2 cellular contexts compared by ENCODE assay signal in genomic region chr22:37205046-37205445, GRCh38.
TF ChIP-seq lines count a peak whose summit lies in the region.

No MANE protein-coding gene starts in this region.

TF ChIP-seq in SK-N-SH, 30 proteins besides CTCF, POLR2A, EP300 and RAD21:
- TF ChIP-seq, protein P1, sequence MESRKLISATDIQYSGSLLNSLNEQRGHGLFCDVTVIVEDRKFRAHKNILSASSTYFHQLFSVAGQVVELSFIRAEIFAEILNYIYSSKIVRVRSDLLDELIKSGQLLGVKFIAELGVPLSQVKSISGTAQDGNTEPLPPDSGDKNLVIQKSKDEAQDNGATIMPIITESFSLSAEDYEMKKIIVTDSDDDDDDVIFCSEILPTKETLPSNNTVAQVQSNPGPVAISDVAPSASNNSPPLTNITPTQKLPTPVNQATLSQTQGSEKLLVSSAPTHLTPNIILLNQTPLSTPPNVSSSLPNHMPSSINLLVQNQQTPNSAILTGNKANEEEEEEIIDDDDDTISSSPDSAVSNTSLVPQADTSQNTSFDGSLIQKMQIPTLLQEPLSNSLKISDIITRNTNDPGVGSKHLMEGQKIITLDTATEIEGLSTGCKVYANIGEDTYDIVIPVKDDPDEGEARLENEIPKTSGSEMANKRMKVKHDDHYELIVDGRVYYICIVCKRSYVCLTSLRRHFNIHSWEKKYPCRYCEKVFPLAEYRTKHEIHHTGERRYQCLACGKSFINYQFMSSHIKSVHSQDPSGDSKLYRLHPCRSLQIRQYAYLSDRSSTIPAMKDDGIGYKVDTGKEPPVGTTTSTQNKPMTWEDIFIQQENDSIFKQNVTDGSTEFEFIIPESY (IDR thresholded peaks at IDR 0.05; ENCODE audit: borderline replicate concordance, low read depth) = no peak
- TF ChIP-seq ELF1 (IDR thresholded peaks at IDR 0.05) (no peak), RFX5 (IDR thresholded peaks at IDR 0.05; ENCODE audit: low read length) (no peak), RXRA (IDR thresholded peaks at IDR 0.05; ENCODE audit: borderline replicate concordance, low read depth) (no peak), TCF12 (IDR thresholded peaks at IDR 0.05) (no peak), GATA2 (CRISPR knock-in tag; IDR thresholded peaks at IDR 0.05) (no peak), TAF1 (IDR thresholded peaks at IDR 0.05; ENCODE audit: borderline replicate concordance, low read depth, low read length) (no peak), EZH2phosphoT487 (IDR thresholded peaks at IDR 0.05; ENCODE audit: borderline replicate concordance, low read depth) (no peak), NFIC (IDR thresholded peaks at IDR 0.05; ENCODE audit: borderline replicate concordance) (no peak), USF2 (IDR thresholded peaks at IDR 0.05; ENCODE audit: borderline replicate concordance, low read depth, low read length) (no peak), FOSL2 (IDR thresholded peaks at IDR 0.05; ENCODE audit: borderline replicate concordance, low read depth) (no peak), MXI1 (IDR thresholded peaks at IDR 0.05; ENCODE audit: low read depth, low read length) (no peak)
- TF ChIP-seq, protein P2, sequence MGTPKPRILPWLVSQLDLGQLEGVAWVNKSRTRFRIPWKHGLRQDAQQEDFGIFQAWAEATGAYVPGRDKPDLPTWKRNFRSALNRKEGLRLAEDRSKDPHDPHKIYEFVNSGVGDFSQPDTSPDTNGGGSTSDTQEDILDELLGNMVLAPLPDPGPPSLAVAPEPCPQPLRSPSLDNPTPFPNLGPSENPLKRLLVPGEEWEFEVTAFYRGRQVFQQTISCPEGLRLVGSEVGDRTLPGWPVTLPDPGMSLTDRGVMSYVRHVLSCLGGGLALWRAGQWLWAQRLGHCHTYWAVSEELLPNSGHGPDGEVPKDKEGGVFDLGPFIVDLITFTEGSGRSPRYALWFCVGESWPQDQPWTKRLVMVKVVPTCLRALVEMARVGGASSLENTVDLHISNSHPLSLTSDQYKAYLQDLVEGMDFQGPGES (IDR thresholded peaks at IDR 0.05; ENCODE audit: low read depth, low read length) = no peak

TF ChIP-seq in SK-N-SH treated with all-trans-retinoic acid at 6 μM for 48 hours, 23 proteins besides CTCF, POLR2A, EP300 and RAD21:
- no peak for TF ChIP-seq SNAI2 (CRISPR knock-in tag; IDR thresholded peaks at IDR 0.05)
- TF ChIP-seq ZNF565 (CRISPR knock-in tag; conservative IDR thresholded peaks at IDR 0.05; ENCODE audit: low read depth) = no peak
- TF ChIP-seq, protein P3, sequence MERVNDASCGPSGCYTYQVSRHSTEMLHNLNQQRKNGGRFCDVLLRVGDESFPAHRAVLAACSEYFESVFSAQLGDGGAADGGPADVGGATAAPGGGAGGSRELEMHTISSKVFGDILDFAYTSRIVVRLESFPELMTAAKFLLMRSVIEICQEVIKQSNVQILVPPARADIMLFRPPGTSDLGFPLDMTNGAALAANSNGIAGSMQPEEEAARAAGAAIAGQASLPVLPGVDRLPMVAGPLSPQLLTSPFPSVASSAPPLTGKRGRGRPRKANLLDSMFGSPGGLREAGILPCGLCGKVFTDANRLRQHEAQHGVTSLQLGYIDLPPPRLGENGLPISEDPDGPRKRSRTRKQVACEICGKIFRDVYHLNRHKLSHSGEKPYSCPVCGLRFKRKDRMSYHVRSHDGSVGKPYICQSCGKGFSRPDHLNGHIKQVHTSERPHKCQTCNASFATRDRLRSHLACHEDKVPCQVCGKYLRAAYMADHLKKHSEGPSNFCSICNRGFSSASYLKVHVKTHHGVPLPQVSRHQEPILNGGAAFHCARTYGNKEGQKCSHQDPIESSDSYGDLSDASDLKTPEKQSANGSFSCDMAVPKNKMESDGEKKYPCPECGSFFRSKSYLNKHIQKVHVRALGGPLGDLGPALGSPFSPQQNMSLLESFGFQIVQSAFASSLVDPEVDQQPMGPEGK (CRISPR knock-in tag; IDR thresholded peaks at IDR 0.05; ENCODE audit: borderline replicate concordance) = no peak
- TF ChIP-seq ZNF70 (CRISPR knock-in tag; IDR thresholded peaks at IDR 0.05) = no peak
- no peak for TF ChIP-seq PPARA (CRISPR knock-in tag; IDR thresholded peaks at IDR 0.05; ENCODE audit: borderline replicate concordance)
- TF ChIP-seq TSHZ2 (CRISPR knock-in tag; IDR thresholded peaks at IDR 0.05) = no peak
- TF ChIP-seq RARB (CRISPR knock-in tag; IDR thresholded peaks at IDR 0.05) = no peak
- TF ChIP-seq CREB5 (CRISPR knock-in tag; IDR thresholded peaks at IDR 0.05; ENCODE audit: low read depth) = no peak
